In genomic region chr13:51202477-51203046, GRCh38 we compare ENCODE assay signal across 21 cellular contexts.
"Had no signal": no experiment of that assay in that cellular context is flagged by ENCODE, and none has a peak within 500 bp of the region (broad histone marks: within the 10 kb centered on the region; RNA-seq: fewer than 3 reads in every experiment).

No MANE protein-coding gene starts in this region.

- H3K27ac Mint-ChIP-seq: dendritic cell treated with granulocyte-macrophage colony-stimulating factor and Interleukin-4, amounts not matched to agents 40 ng/mL and 50 ng/mL, for 4 days; naive B cell; nephron; progenitor cell of endocrine pancreas; stimulated activated memory B cell treated with anti-CD40 and anti-IgM and Interleukin-4, amounts not matched to agents 10 μg/mL and 1 μg/mL and 100 μg/mL, for 72 hours had no signal

- H3K4me1 ChIP-seq: left ventricle myocardium inferior, lower lobe of right lung, pancreas, right lobe of liver had no signal

- H2AFZ ChIP-seq: hepatocyte had no signal

- H3K4me1 Mint-ChIP-seq: naive B cell; nephron; stimulated activated memory B cell treated with anti-CD40 and anti-IgM and Interleukin-4, amounts not matched to agents 10 μg/mL and 1 μg/mL and 100 μg/mL, for 72 hours had no signal

- H3K36me3 Mint-ChIP-seq: stimulated activated memory B cell treated with anti-CD40 and anti-IgM and Interleukin-4, amounts not matched to agents 10 μg/mL and 1 μg/mL and 100 μg/mL, for 72 hours had no signal

- H3K4me2 ChIP-seq: hepatocyte had no signal

- H3K79me2 ChIP-seq: hepatocyte had no signal

- H3K36me3 ChIP-seq: left ventricle myocardium inferior, lower lobe of right lung, pancreas, right lobe of liver had no signal

- ATAC-seq: left cardiac atrium; lower lobe of right lung; pancreas; right lobe of liver; stimulated activated memory B cell treated with anti-CD40 and anti-IgM and Interleukin-4, amounts not matched to agents 10 μg/mL and 1 μg/mL and 100 μg/mL, for 72 hours had no signal

- H3K27ac ChIP-seq: hepatocyte, left ventricle myocardium inferior, lower lobe of right lung, pancreas, right lobe of liver had no signal

- DNase-seq: cerebellar nuclear complex; erythroblast; head of caudate nucleus; kidney; left cardiac atrium; left ventricle myocardium inferior; lower lobe of right lung; mesenchymal stem cell; midbrain; naive B cell; occipital lobe; pancreas; retina; right lobe of liver; stimulated activated CD4-positive, alpha-beta T cell treated with anti-CD3 and anti-CD28 coated beads, Interleukin-4, amount 100 ng/mL, for 1 hour; stimulated activated CD8-positive, alpha-beta memory T cell treated with anti-CD3 and anti-CD28 coated beads, Interleukin-4, amount 100 ng/mL, for 48 hours had no signal

- H3K4me3 Mint-ChIP-seq: dendritic cell treated with granulocyte-macrophage colony-stimulating factor and Interleukin-4, amounts not matched to agents 40 ng/mL and 50 ng/mL, for 4 days; naive B cell; nephron; stimulated activated memory B cell treated with anti-CD40 and anti-IgM and Interleukin-4, amounts not matched to agents 10 μg/mL and 1 μg/mL and 100 μg/mL, for 72 hours had no signal

- H3K4me3 ChIP-seq: hepatocyte, left ventricle myocardium inferior, lower lobe of right lung, pancreas, right lobe of liver had no signal

- H3K27me3 ChIP-seq: pancreas, right lobe of liver had no signal

- H3K9me3 ChIP-seq: left ventricle myocardium inferior, lower lobe of right lung, pancreas, right lobe of liver had no signal
